Comparison of ENCODE assay signal across 1 cellular context in genomic region chr11:125123947-125124633, GRCh38.
TF ChIP-seq lines count a peak whose summit lies in the region.

No MANE protein-coding gene starts in this region.

TF ChIP-seq in SK-N-SH, 30 proteins besides CTCF, POLR2A, EP300 and RAD21:
- TF ChIP-seq, protein P1, sequence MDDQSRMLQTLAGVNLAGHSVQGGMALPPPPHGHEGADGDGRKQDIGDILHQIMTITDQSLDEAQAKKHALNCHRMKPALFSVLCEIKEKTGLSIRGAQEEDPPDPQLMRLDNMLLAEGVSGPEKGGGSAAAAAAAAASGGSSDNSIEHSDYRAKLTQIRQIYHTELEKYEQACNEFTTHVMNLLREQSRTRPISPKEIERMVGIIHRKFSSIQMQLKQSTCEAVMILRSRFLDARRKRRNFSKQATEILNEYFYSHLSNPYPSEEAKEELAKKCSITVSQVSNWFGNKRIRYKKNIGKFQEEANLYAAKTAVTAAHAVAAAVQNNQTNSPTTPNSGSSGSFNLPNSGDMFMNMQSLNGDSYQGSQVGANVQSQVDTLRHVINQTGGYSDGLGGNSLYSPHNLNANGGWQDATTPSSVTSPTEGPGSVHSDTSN (IDR thresholded peaks at IDR 0.05), result peak; percentile 82
- TF ChIP-seq RFX5 (IDR thresholded peaks at IDR 0.05; ENCODE audit: low read length), result no peak
- TF ChIP-seq GABPA (IDR thresholded peaks at IDR 0.05; ENCODE audit: low read depth), result peak; percentile 66
